21 cellular contexts compared by ENCODE assay signal in genomic region chr9:69660304-69660703, GRCh38. TPM values are rescaled to one million over a fixed set of nuclear protein-coding genes. Genes with fewer than 3 reads are reported as not detected.
"Had no signal": no experiment of that assay in that cellular context is flagged by ENCODE, and none has a peak within 500 bp of the region (broad histone marks: within the 10 kb centered on the region; RNA-seq: fewer than 3 reads in every experiment).

No MANE protein-coding gene starts in this region.

- H3K9me3 ChIP-seq: upper lobe of right lung had no signal

- H3K4me3 ChIP-seq: upper lobe of right lung had no signal

- H3K27ac Mint-ChIP-seq: activated B cell treated with CpG ODN at 0.5 μM for 24 hours; activated CD4-positive, alpha-beta memory T cell treated with anti-CD3 and anti-CD28 coated beads, Interleukin-2, amount 10 ng/mL, durations not matched to agents 7 days and 5 days; activated CD8-positive, alpha-beta memory T cell treated with anti-CD3 and anti-CD28 coated beads, Interleukin-2, amount 10 ng/mL, durations not matched to agents 7 days and 5 days; activated naive CD8-positive, alpha-beta T cell treated with anti-CD3 and anti-CD28 coated beads for 36 hours; brain; endodermal cell; nephron progenitor cell had no signal

- H3K27ac ChIP-seq: upper lobe of right lung had no signal

- H3K4me1 Mint-ChIP-seq: activated B cell treated with CpG ODN at 0.5 μM for 24 hours; activated CD4-positive, alpha-beta memory T cell treated with anti-CD3 and anti-CD28 coated beads, Interleukin-2, amount 10 ng/mL, durations not matched to agents 7 days and 5 days; activated CD8-positive, alpha-beta memory T cell treated with anti-CD3 and anti-CD28 coated beads, Interleukin-2, amount 10 ng/mL, durations not matched to agents 7 days and 5 days; activated naive CD8-positive, alpha-beta T cell treated with anti-CD3 and anti-CD28 coated beads for 36 hours; nephron progenitor cell had no signal

- H3K4me1 ChIP-seq: upper lobe of right lung had no signal

- H3K36me3 Mint-ChIP-seq: activated CD8-positive, alpha-beta memory T cell treated with anti-CD3 and anti-CD28 coated beads, Interleukin-2, amount 10 ng/mL, durations not matched to agents 7 days and 5 days; activated naive CD8-positive, alpha-beta T cell treated with anti-CD3 and anti-CD28 coated beads for 36 hours had no signal

- H3K4me3 Mint-ChIP-seq: activated B cell treated with CpG ODN at 0.5 μM for 24 hours; activated CD4-positive, alpha-beta memory T cell treated with anti-CD3 and anti-CD28 coated beads, Interleukin-2, amount 10 ng/mL, durations not matched to agents 7 days and 5 days; activated CD8-positive, alpha-beta memory T cell treated with anti-CD3 and anti-CD28 coated beads, Interleukin-2, amount 10 ng/mL, durations not matched to agents 7 days and 5 days; activated naive CD8-positive, alpha-beta T cell treated with anti-CD3 and anti-CD28 coated beads for 36 hours; brain; endodermal cell; nephron progenitor cell had no signal

- DNase-seq: activated B cell treated with CpG ODN at 0.5 μM for 24 hours; activated CD4-positive, alpha-beta memory T cell treated with anti-CD3 and anti-CD28 coated beads, Interleukin-2, amount 10 ng/mL, durations not matched to agents 7 days and 5 days; activated CD4-positive, alpha-beta T cell treated with anti-CD3 and anti-CD28 coated beads for 4 hours; activated CD8-positive, alpha-beta memory T cell treated with anti-CD3 and anti-CD28 coated beads, Interleukin-2, amount 10 ng/mL, durations not matched to agents 7 days and 5 days; activated naive CD8-positive, alpha-beta T cell treated with anti-CD3 and anti-CD28 coated beads for 36 hours; amygdala; central memory CD4-positive, alpha-beta T cell; endodermal cell; erythroblast; hypothalamus; islet precursor cell; left colon; midbrain; nephron progenitor cell; nucleus accumbens; posterior cingulate gyrus; stimulated activated CD4-positive, alpha-beta T cell treated with anti-CD3 and anti-CD28 coated beads, Interleukin-1b, Interleukin-23, amount 100 ng/mL, for 48 hours; stimulated activated CD8-positive, alpha-beta memory T cell treated with anti-CD3 and anti-CD28 coated beads, Interleukin-4, amount 100 ng/mL, for 48 hours; stimulated activated naive CD4-positive, alpha-beta T cell; upper lobe of right lung had no signal

- H3K9me3 Mint-ChIP-seq: activated B cell treated with CpG ODN at 0.5 μM for 24 hours; activated CD4-positive, alpha-beta memory T cell treated with anti-CD3 and anti-CD28 coated beads, Interleukin-2, amount 10 ng/mL, durations not matched to agents 7 days and 5 days; activated naive CD8-positive, alpha-beta T cell treated with anti-CD3 and anti-CD28 coated beads for 36 hours; brain; endodermal cell; nephron progenitor cell had no signal

- H3K27me3 Mint-ChIP-seq: brain had no signal

- H3K27me3 ChIP-seq: upper lobe of right lung had no signal

- H3K36me3 ChIP-seq: upper lobe of right lung had no signal

RNA-seq across cellular contexts. Expression of gene APBA1, which starts 11.9 kb away (rescaled TPM):
- total RNA-seq: activated B cell treated with CpG ODN at 0.5 μM for 24 hours had no signal
